ENCODE assay signal across 1 cellular context in the genomic region with DNA sequence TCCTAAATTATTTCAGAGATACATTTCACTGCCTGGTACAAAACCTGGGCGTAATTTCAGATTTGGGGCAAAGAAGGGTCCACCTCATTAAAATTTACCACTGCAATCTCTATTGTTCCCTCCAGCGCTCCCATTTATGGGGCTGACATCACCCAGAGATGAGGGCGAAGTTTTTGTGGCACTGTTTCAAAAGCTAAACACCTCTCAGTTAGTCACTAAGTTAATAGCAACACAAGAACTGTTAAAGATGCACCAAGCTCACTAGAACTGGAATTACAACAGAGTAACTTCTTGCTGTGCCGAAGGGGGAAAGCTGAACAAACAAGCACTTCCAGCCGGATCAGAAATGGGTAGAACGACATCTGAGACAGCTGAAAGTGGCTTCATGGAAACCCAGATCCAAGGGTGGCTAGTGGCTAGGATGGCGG.
TF ChIP-seq lines count a peak whose summit lies in the region.

No MANE protein-coding gene starts in this region.

TF ChIP-seq in HEK293, 187 proteins besides CTCF, POLR2A, EP300 and RAD21 (continued from another document):
- TF ChIP-seq, protein P1, sequence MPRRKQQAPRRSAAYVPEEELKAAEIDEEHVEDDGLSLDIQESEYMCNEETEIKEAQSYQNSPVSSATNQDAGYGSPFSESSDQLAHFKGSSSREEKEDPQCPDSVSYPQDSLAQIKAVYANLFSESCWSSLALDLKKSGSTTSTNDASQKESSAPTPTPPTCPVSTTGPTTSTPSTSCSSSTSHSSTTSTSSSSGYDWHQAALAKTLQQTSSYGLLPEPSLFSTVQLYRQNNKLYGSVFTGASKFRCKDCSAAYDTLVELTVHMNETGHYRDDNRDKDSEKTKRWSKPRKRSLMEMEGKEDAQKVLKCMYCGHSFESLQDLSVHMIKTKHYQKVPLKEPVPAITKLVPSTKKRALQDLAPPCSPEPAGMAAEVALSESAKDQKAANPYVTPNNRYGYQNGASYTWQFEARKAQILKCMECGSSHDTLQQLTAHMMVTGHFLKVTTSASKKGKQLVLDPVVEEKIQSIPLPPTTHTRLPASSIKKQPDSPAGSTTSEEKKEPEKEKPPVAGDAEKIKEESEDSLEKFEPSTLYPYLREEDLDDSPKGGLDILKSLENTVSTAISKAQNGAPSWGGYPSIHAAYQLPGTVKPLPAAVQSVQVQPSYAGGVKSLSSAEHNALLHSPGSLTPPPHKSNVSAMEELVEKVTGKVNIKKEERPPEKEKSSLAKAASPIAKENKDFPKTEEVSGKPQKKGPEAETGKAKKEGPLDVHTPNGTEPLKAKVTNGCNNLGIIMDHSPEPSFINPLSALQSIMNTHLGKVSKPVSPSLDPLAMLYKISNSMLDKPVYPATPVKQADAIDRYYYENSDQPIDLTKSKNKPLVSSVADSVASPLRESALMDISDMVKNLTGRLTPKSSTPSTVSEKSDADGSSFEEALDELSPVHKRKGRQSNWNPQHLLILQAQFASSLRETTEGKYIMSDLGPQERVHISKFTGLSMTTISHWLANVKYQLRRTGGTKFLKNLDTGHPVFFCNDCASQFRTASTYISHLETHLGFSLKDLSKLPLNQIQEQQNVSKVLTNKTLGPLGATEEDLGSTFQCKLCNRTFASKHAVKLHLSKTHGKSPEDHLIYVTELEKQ (tag by site-specific recombination; IDR thresholded peaks at IDR 0.05; ENCODE audit: borderline replicate concordance): peak; percentile 21; the same call in 1 of the 2 replicates
- TF ChIP-seq ZNF335 (tag by site-specific recombination; conservative IDR thresholded peaks at IDR 0.05) (no peak), ZNF169 (tag by site-specific recombination; IDR thresholded peaks at IDR 0.05) (no peak), ZNF501 (tag by site-specific recombination; IDR thresholded peaks at IDR 0.05) (peak; percentile 72; the same call in 1 of the 2 replicates), ZNF23 (tag by site-specific recombination; IDR thresholded peaks at IDR 0.05; ENCODE audit: borderline replicate concordance) (no peak), TCF7L2 (IDR thresholded peaks at IDR 0.05; ENCODE audit: borderline replicate concordance, low read depth, low read length) (no peak), ZEB2 (tag by site-specific recombination; IDR thresholded peaks at IDR 0.05) (peak; percentile 60; the same call in 1 of the 2 replicates), WT1 (tag by site-specific recombination; IDR thresholded peaks at IDR 0.05) (no peak), ZNF473 (tag by site-specific recombination; IDR thresholded peaks at IDR 0.05) (no peak)
